In genomic region chr1:228089520-228090380, GRCh38 we compare ENCODE assay signal across 11 cellular contexts. TPM values are rescaled to one million over a fixed set of nuclear protein-coding genes. Genes with fewer than 3 reads are reported as not detected.
A peak's percentile ranks its signal among the peaks of the same experiment; 100 is the strongest.
DNase-seq lines count a peak whose midpoint lies in the region; ATAC-seq, FAIRE-seq and TF ChIP-seq lines count a peak whose summit lies in the region.
"Had no signal": no experiment of that assay in that cellular context is flagged by ENCODE, and none has a peak within 500 bp of the region (broad histone marks: within the 10 kb centered on the region; RNA-seq: fewer than 3 reads in every experiment).

No MANE protein-coding gene starts in this region.

- H3K4me3 ChIP-seq in CD4-positive, CD25-positive, alpha-beta regulatory T cell (ENCODE audit: low read depth, low read length), result peak overlapping the region; percentile 50
- H3K4me3 ChIP-seq in astrocyte (ENCODE audit: insufficient read depth, low read depth, low read length), result no peak overlapping the region

- peaks cover 72% of the 10 kb centered on the region for H3K4me1 ChIP-seq in CD4-positive, CD25-positive, alpha-beta regulatory T cell (ENCODE audit: control insufficient read depth, insufficient read depth, low read length, poor library complexity, severe bottlenecking)
- H3K4me1 ChIP-seq in astrocyte (ENCODE audit: insufficient read depth, low read length), result peaks cover 54% of the 10 kb centered on the region

- no peak overlapping the region for H3K9ac ChIP-seq in astrocyte (ENCODE audit: low read length)

- peaks cover 42 to 90% (median 70%) of the 10 kb centered on the region in 4 donors for H3K4me1 Mint-ChIP-seq in CD4-positive, CD25-positive, alpha-beta regulatory T cell
- H3K4me1 Mint-ChIP-seq in astrocyte (ENCODE audit: low read depth, unreplicated experiment) (peaks cover 79% of the 10 kb centered on the region), nephron progenitor cell (peaks cover 48% of the 10 kb centered on the region)

- H3K36me3 Mint-ChIP-seq in CD4-positive, CD25-positive, alpha-beta regulatory T cell, result peaks cover 20% of the 10 kb centered on the region
- H3K36me3 Mint-ChIP-seq in astrocyte (ENCODE audit: low read depth, unreplicated experiment), result peaks cover 3% of the 10 kb centered on the region
- peaks cover 61% of the 10 kb centered on the region for H3K36me3 Mint-ChIP-seq in nephron progenitor cell (ENCODE audit: low read depth)

- no peak for DNase-seq in CD4-positive, CD25-positive, alpha-beta regulatory T cell
- DNase-seq in Kasumi-1 (lab: John Stamatoyannopoulos, UW) (peak; percentile 77 to 78), astrocyte (ENCODE audit: low read depth) (no peak), nephron progenitor cell (no peak), OCI-M2 (lab: John Stamatoyannopoulos, UW; ENCODE audit: unreplicated experiment) (no peak), NCI-H82 (lab: John Stamatoyannopoulos, UW) (no peak), NCI-H69 (lab: John Stamatoyannopoulos, UW) (no peak)
- no peak for DNase-seq in stimulated activated naive CD4-positive, alpha-beta T cell (lab: John Stamatoyannopoulos, UW)
- DNase-seq: DMS79, NCI-H1105 treated with DMSO at 0.1 percent for 48 hours had no signal

- H3K27me3 Mint-ChIP-seq in CD4-positive, CD25-positive, alpha-beta regulatory T cell, result no peaks in the 10 kb centered on the region
- H3K27me3 Mint-ChIP-seq in astrocyte (ENCODE audit: low read depth, unreplicated experiment) (no peaks in the 10 kb centered on the region), nephron progenitor cell (ENCODE audit: low read depth, poor library complexity) (peaks cover 3% of the 10 kb centered on the region)

- H3K27ac ChIP-seq in CD4-positive, CD25-positive, alpha-beta regulatory T cell (ENCODE audit: insufficient read depth, low read length, poor library complexity, severe bottlenecking), result peak overlapping the region; percentile 39
- H3K27ac ChIP-seq in astrocyte (ENCODE audit: low read depth, low read length), result no peak overlapping the region
- H3K27ac ChIP-seq: VCaP had no signal

- H3K9me3 Mint-ChIP-seq in CD4-positive, CD25-positive, alpha-beta regulatory T cell, result peaks cover 0 to 7% (median 0%) of the 10 kb centered on the region in 7 donors
- H3K9me3 Mint-ChIP-seq in astrocyte (ENCODE audit: unreplicated experiment) (peaks cover 3% of the 10 kb centered on the region), nephron progenitor cell (peaks cover 37% of the 10 kb centered on the region)

- no peak overlapping the region for H2AFZ ChIP-seq in astrocyte (ENCODE audit: low read depth, low read length)

- H3K4me2 ChIP-seq in astrocyte (ENCODE audit: low read length), result peak overlapping the region; percentile 35

- H3K27me3 ChIP-seq in CD4-positive, CD25-positive, alpha-beta regulatory T cell (ENCODE audit: control insufficient read depth, insufficient read depth, low read length), result no peaks in the 10 kb centered on the region
- no peaks in the 10 kb centered on the region for H3K27me3 ChIP-seq in astrocyte (ENCODE audit: insufficient read depth, low read length)

- H3K27ac Mint-ChIP-seq in CD4-positive, CD25-positive, alpha-beta regulatory T cell, result peak overlapping the region in 2 of 3 donors; percentile 83
- peak overlapping the region; percentile 92 for H3K27ac Mint-ChIP-seq in astrocyte (ENCODE audit: unreplicated experiment)
- H3K27ac Mint-ChIP-seq in nephron progenitor cell, result peak overlapping the region; percentile 45

- FAIRE-seq in astrocyte (lab: Jason Lieb, UNC), result no peak

- peak in 1 of 2 donors; percentile 12 for ATAC-seq in CD4-positive, CD25-positive, alpha-beta regulatory T cell (ENCODE audit: low read depth in 2 of 2)

- H3K9me3 ChIP-seq in CD4-positive, CD25-positive, alpha-beta regulatory T cell (ENCODE audit: control insufficient read depth in 2 of 2, low read length in 2 of 2), result peaks cover 4 to 9% of the 10 kb centered on the region in 2 experiments
- peaks cover 9% of the 10 kb centered on the region for H3K9me3 ChIP-seq in astrocyte (ENCODE audit: insufficient read depth, low read depth, low read length)

- H3K36me3 ChIP-seq in CD4-positive, CD25-positive, alpha-beta regulatory T cell (ENCODE audit: control insufficient read depth, insufficient read depth, low read length), result peaks cover 31% of the 10 kb centered on the region
- H3K36me3 ChIP-seq in astrocyte (ENCODE audit: insufficient read depth, low read length), result peaks cover 18% of the 10 kb centered on the region

- peaks cover 100% of the 10 kb centered on the region for H4K20me1 ChIP-seq in astrocyte (ENCODE audit: insufficient read depth, low read length)

- TF ChIP-seq CTCF in astrocyte (IDR thresholded peaks at IDR 0.05; ENCODE audit: insufficient read depth, low read depth, low read length) (no peak), nephron progenitor cell (IDR thresholded peaks at IDR 0.05) (no peak)

- peak overlapping the region; percentile 18 to 100 (median 76) for H3K4me3 Mint-ChIP-seq in CD4-positive, CD25-positive, alpha-beta regulatory T cell
- H3K4me3 Mint-ChIP-seq in astrocyte (ENCODE audit: unreplicated experiment) (peak overlapping the region; percentile 67), nephron progenitor cell (no peak overlapping the region)

- H3K79me2 ChIP-seq in astrocyte (ENCODE audit: insufficient read depth, low read length), result peaks cover 100% of the 10 kb centered on the region

RNA-seq across cellular contexts. Expression of gene ARF1, which starts 7.2 kb away (rescaled TPM):
- total RNA-seq in CD4-positive, CD25-positive, alpha-beta regulatory T cell, result 335 TPM
- polyA plus RNA-seq in CD4-positive, CD25-positive, alpha-beta regulatory T cell, result 100 to 1,000 TPM; 445 to 517 (median 481) TPM
- 431 and 435 TPM in 2 replicates for total RNA-seq in astrocyte

RNA-seq across cellular contexts. Expression of gene C1orf35, which starts 13.4 kb away (rescaled TPM):
- 23.5 TPM for total RNA-seq in CD4-positive, CD25-positive, alpha-beta regulatory T cell
- polyA plus RNA-seq in CD4-positive, CD25-positive, alpha-beta regulatory T cell, result 10 to 100 TPM; 18.0 to 24.0 (median 21.2) TPM
- 19.8 and 21.8 TPM in 2 replicates for total RNA-seq in astrocyte

RNA-seq across cellular contexts. Expression of gene MRPL55, which starts 19.3 kb away (rescaled TPM):
- total RNA-seq in CD4-positive, CD25-positive, alpha-beta regulatory T cell, result 62.5 TPM
- polyA plus RNA-seq in CD4-positive, CD25-positive, alpha-beta regulatory T cell, result 100 to 1,000 TPM; 126 to 163 (median 143) TPM
- 50.8 and 53.3 TPM in 2 replicates for total RNA-seq in astrocyte

RNA-seq across cellular contexts. Expression of gene GUK1, which starts 50.3 kb away (rescaled TPM):
- total RNA-seq in CD4-positive, CD25-positive, alpha-beta regulatory T cell, result 270 TPM
- 100 to 1,000 TPM; 329 to 413 (median 371) TPM for polyA plus RNA-seq in CD4-positive, CD25-positive, alpha-beta regulatory T cell
- 214 and 217 TPM in 2 replicates for total RNA-seq in astrocyte

RNA-seq across cellular contexts. Expression of gene GJC2, which starts 60.0 kb away (rescaled TPM):
- total RNA-seq in CD4-positive, CD25-positive, alpha-beta regulatory T cell, result 2.8 TPM
- not detected for polyA plus RNA-seq in CD4-positive, CD25-positive, alpha-beta regulatory T cell
- 1.1 and 1.4 TPM in 2 replicates for total RNA-seq in astrocyte

Comparison
In these comparisons a context has a peak if more than half of its experiments do, and no peak if none do; other contexts are left out.
1. DNase-seq: peak in Kasumi-1 (2 of 2); none in CD4-positive, CD25-positive, alpha-beta regulatory T cell (0 of 3), astrocyte (single experiment), nephron progenitor cell (single experiment), OCI-M2 (single experiment), NCI-H82 (single experiment), stimulated activated naive CD4-positive, alpha-beta T cell (0 of 6) and NCI-H69 (single experiment).
2. Peak in every context shown above with its lines, with median percentiles within 50 percentile points of each other: H3K27ac Mint-ChIP-seq.